Comparison of ENCODE assay signal across 19 cellular contexts in the genomic region with DNA sequence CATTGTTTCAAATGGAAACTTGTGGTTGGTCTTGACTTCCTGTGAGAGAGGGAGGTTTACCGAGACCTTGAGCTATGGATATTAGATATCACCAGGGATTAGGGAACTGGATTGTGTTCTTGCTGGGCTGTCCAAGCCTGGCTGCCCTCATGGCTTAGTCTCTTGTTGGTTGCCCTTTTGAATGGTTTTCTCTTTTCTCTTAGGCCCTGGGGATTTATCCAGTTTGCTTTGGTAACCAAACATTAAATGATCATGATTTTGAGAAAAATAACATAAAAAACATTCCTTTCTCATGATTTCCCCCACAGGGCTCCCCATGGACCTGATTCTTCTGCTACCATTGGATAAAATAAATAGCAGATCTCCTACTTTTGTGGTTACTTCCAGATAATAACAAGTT.
"Had no signal": no experiment of that assay in that cellular context is flagged by ENCODE, and none has a peak within 500 bp of the region (broad histone marks: within the 10 kb centered on the region; RNA-seq: fewer than 3 reads in every experiment).

No MANE protein-coding gene starts in this region.

- H3K27ac ChIP-seq: epithelial cell of prostate, esophagus muscularis mucosa, heart left ventricle, sigmoid colon, suprapubic skin, thyroid gland had no signal

- H3K4me3 ChIP-seq: esophagus muscularis mucosa, heart left ventricle, lung, sigmoid colon, suprapubic skin, thyroid gland had no signal

- H3K9me3 ChIP-seq: esophagus muscularis mucosa, heart left ventricle, sigmoid colon, suprapubic skin, thyroid gland had no signal

- ATAC-seq: effector memory CD8-positive, alpha-beta T cell; heart left ventricle; left colon; left ventricle myocardium superior had no signal

- H3K36me3 ChIP-seq: esophagus muscularis mucosa, heart left ventricle, sigmoid colon, suprapubic skin, thyroid gland had no signal

- H3K4me1 ChIP-seq: heart left ventricle, sigmoid colon, suprapubic skin, thyroid gland had no signal

- DNase-seq: effector memory CD8-positive, alpha-beta T cell; foreskin melanocyte; heart left ventricle; hippocampal formation; left colon; left ventricle myocardium superior; mesenchymal stem cell; midbrain; naive B cell; posterior cingulate gyrus; sigmoid colon; small intestine; stimulated activated CD4-positive, alpha-beta T cell treated with anti-CD3 and anti-CD28 coated beads, Interleukin-2, amount 100 ng/mL, for 48 hours; stimulated activated naive CD4-positive, alpha-beta T cell treated with Interleukin-2 at 50 U/mL for 16 hours; thyroid gland had no signal

- H3K27me3 ChIP-seq: esophagus muscularis mucosa, heart left ventricle, sigmoid colon, suprapubic skin, thyroid gland had no signal
